In genomic region chr2:231379266-231380215, GRCh38 we compare ENCODE assay signal across 24 cellular contexts. TPM values are rescaled to one million over a fixed set of nuclear protein-coding genes. Genes with fewer than 3 reads are reported as not detected.
A peak's percentile ranks its signal among the peaks of the same experiment; 100 is the strongest.
DNase-seq lines count a peak whose midpoint lies in the region; FAIRE-seq and TF ChIP-seq lines count a peak whose summit lies in the region.
"Had no signal": no experiment of that assay in that cellular context is flagged by ENCODE, and none has a peak within 500 bp of the region (broad histone marks: within the 10 kb centered on the region; RNA-seq: fewer than 3 reads in every experiment).

No MANE protein-coding gene starts in this region.

- peak overlapping the region; percentile 46 for H2BK5ac ChIP-seq in mesendoderm (ENCODE audit: low read length)

- TF ChIP-seq CTCF in mammary epithelial cell (conservative IDR thresholded peaks at IDR 0.05 in 1 of 2, IDR thresholded peaks at IDR 0.05 in 1 of 2; ENCODE audit: extremely low read depth in 1 of 2, insufficient read depth in 1 of 2, low read depth in 1 of 2, low read length in 2 of 2) (no peak), MCF 10A (IDR thresholded peaks at IDR 0.05; ENCODE audit: unreplicated experiment) (no peak), endodermal cell (conservative IDR thresholded peaks at IDR 0.05) (no peak), transverse colon (IDR thresholded peaks at IDR 0.05) (no peak), progenitor cell of endocrine pancreas (IDR thresholded peaks at IDR 0.05; ENCODE audit: unreplicated experiment) (no peak)

- peak overlapping the region; percentile 97 for H2AK5ac ChIP-seq in mesendoderm (ENCODE audit: low read length)

- H2BK120ac ChIP-seq in mesendoderm (ENCODE audit: low read depth, low read length): no peak overlapping the region

- POLR2A ChIA-PET in MCF 10A (lab: Yijun Ruan, JAX): no interaction called here

- no peak overlapping the region for H3K4me2 ChIP-seq in mammary epithelial cell (ENCODE audit: insufficient read depth, low read depth, low read length)
- no peak overlapping the region for H3K4me2 ChIP-seq in mesendoderm (ENCODE audit: low read length)

- intact Hi-C loops in mammary epithelial cell (cut with micrococcal nuclease): no loop called here
- intact Hi-C loops in MCF 10A (cut with micrococcal nuclease): no loop called here
- intact Hi-C loops in transverse colon (cut with DNase I; ENCODE audit: low total_unique reads): no loop called here

- in situ Hi-C loops in mammary epithelial cell (cut with MboI; ENCODE audit: low sequenced_read_pairs in 2 of 2): no loop called here
- in situ Hi-C loops in transverse colon (cut with MboI; ENCODE audit: low pct_ligation_motif_present in 1 of 4, low pct_unique_long_range_greater_than_20kb in 1 of 4, low sequenced_read_pairs in 3 of 4): no loop called here

- H3K4ac ChIP-seq in mesendoderm (ENCODE audit: low read depth, low read length): peak overlapping the region; percentile 60

- H3K23ac ChIP-seq in mesendoderm (ENCODE audit: low read length): no peak overlapping the region

- H3K27me3 ChIP-seq in mammary epithelial cell (ENCODE audit: insufficient read depth, low read length): no peaks in the 10 kb centered on the region
- H3K27me3 ChIP-seq in endodermal cell (ENCODE audit: control insufficient read depth, insufficient read depth, low read length, poor library complexity, severe bottlenecking): no peaks in the 10 kb centered on the region
- H3K27me3 ChIP-seq in mesendoderm (ENCODE audit: insufficient read depth, low read length, poor library complexity): no peaks in the 10 kb centered on the region
- no peaks in the 10 kb centered on the region for H3K27me3 ChIP-seq in transverse colon
- H3K27me3 ChIP-seq: brain microvascular endothelial cell, uterus had no signal

- H3K4me1 Mint-ChIP-seq in MCF 10A (ENCODE audit: insufficient read depth, unreplicated experiment) (peaks cover 6% of the 10 kb centered on the region), endodermal cell (peaks cover 30% of the 10 kb centered on the region), progenitor cell of endocrine pancreas (ENCODE audit: low read depth) (peaks cover 16% of the 10 kb centered on the region)
- H3K4me1 Mint-ChIP-seq: activated CD4-positive, alpha-beta memory T cell treated with anti-CD3 and anti-CD28 coated beads, Interleukin-2, amount 10 ng/mL, durations not matched to agents 7 days and 5 days; activated naive CD4-positive, alpha-beta T cell treated with anti-CD3 and anti-CD28 coated beads, Interleukin-2, amount 50 U/mL, for 24 hours; T-cell had no signal

- no TSS peak for BruUV-seq in mammary epithelial cell (replicated peaks; lab: Mats Ljungman, UMichigan)
- no TSS peak for BruUV-seq in MCF 10A (replicated peaks; lab: Mats Ljungman, UMichigan)

- H3K79me2 ChIP-seq in mammary epithelial cell (ENCODE audit: insufficient read depth, low read length): no peaks in the 10 kb centered on the region
- H3K79me2 ChIP-seq in mesendoderm (ENCODE audit: control insufficient read depth, insufficient read depth, low read length): no peaks in the 10 kb centered on the region

- CTCF ChIA-PET in mammary epithelial cell (lab: Charles Lee; ENCODE audit: low non-redundant PET): no interaction called here
- CTCF ChIA-PET in MCF 10A (lab: Yijun Ruan, JAX): no interaction called here

- H4K20me1 ChIP-seq in mammary epithelial cell (ENCODE audit: insufficient read depth, low read length): no peaks in the 10 kb centered on the region

- WGBS in mammary epithelial cell (ENCODE audit: low coverage, missing lambda C conversion rate): 93% methylated on average over 15 of the region's 21 CpGs
- 88 to 89% methylated on average over 12 to 21 of the region's 21 CpGs for WGBS in endodermal cell (ENCODE audit: insufficient coverage in 1 of 2, insufficient read length in 1 of 2), 2 experiments
- no CpG with 5 or more reads among the region's 21 CpGs for WGBS in mesendoderm (ENCODE audit: extremely low coverage, insufficient coverage, low lambda C conversion rate)
- WGBS in transverse colon (ENCODE audit: low coverage in 1 of 2), 2 donors: 37 to 72% methylated on average over 7 to 21 of the region's 21 CpGs

- TF ChIP-seq POLR2A in transverse colon (IDR thresholded peaks at IDR 0.05) (no peak), GM12892 (IDR thresholded peaks at IDR 0.05; ENCODE audit: low read depth, low read length) (no peak)

- no peak for FAIRE-seq in GM12892 (lab: Jason Lieb, UNC)
- FAIRE-seq: GM18507 had no signal

- dilution Hi-C loops in mammary epithelial cell (cut with HindIII; ENCODE audit: low sequenced_read_pairs): no loop called here

- TF ChIP-seq EP300 in transverse colon (IDR thresholded peaks at IDR 0.05; ENCODE audit: low read depth): peak; percentile 14

- DNase-seq in mammary epithelial cell (peak; percentile 27), MCF 10A (ENCODE audit: unreplicated experiment) (no peak), endodermal cell (no peak), mesendoderm (peak; percentile 50), transverse colon (peak; percentile 71), NCI-H146 (lab: John Stamatoyannopoulos, UW) (no peak), GM12892 (ENCODE audit: insufficient read length) (no peak), progenitor cell of endocrine pancreas (ENCODE audit: low spot score, unreplicated experiment) (no peak)
- DNase-seq: activated CD4-positive, alpha-beta memory T cell treated with anti-CD3 and anti-CD28 coated beads, Interleukin-2, amount 10 ng/mL, durations not matched to agents 7 days and 5 days; activated T-cell treated with anti-CD3 and anti-CD28 coated beads, Interleukin-2, amount 50 U/mL, for 4 hours; brain microvascular endothelial cell; DMS53; effector CD8-positive, alpha-beta T cell; HCEC 1CT; NCI-H2227 treated with DMSO at 0.1 percent for 48 hours; stimulated activated CD4-positive, alpha-beta T cell treated with anti-CD3 and anti-CD28 coated beads, Interleukin-12 subunit alpha, Interleukin-12 subunit beta, amount 100 ng/mL, for 4 hours; T-cell; uterus had no signal

- H3K4me3 ChIP-seq in mammary epithelial cell (replicated peaks in 1 of 3; ENCODE audit: insufficient read depth in 1 of 3, low read depth in 2 of 3, low read length in 3 of 3) (no peak overlapping the region), endodermal cell (ENCODE audit: low read length) (no peak overlapping the region), mesendoderm (ENCODE audit: low read length) (no peak overlapping the region), transverse colon (no peak overlapping the region)
- H3K4me3 ChIP-seq: uterus had no signal

- peak overlapping the region; percentile 77 for H3K56ac ChIP-seq in mesendoderm (ENCODE audit: low read length)

- no peak overlapping the region for H4K5ac ChIP-seq in mesendoderm (ENCODE audit: low read length)

- H3K4me3 Mint-ChIP-seq in MCF 10A (ENCODE audit: unreplicated experiment) (no peak overlapping the region), endodermal cell (no peak overlapping the region), progenitor cell of endocrine pancreas (ENCODE audit: low read depth) (no peak overlapping the region)
- H3K4me3 Mint-ChIP-seq: activated CD4-positive, alpha-beta memory T cell treated with anti-CD3 and anti-CD28 coated beads, Interleukin-2, amount 10 ng/mL, durations not matched to agents 7 days and 5 days; activated naive CD4-positive, alpha-beta T cell treated with anti-CD3 and anti-CD28 coated beads, Interleukin-2, amount 50 U/mL, for 24 hours; activated T-cell treated with anti-CD3 and anti-CD28 coated beads, Interleukin-2, amount 50 U/mL, for 4 hours; CD14-positive monocyte; nephron; stimulated activated memory B cell treated with anti-CD40 and anti-IgM and Interleukin-4, amounts not matched to agents 10 μg/mL and 1 μg/mL and 100 μg/mL, for 72 hours; T-cell had no signal

- no peak overlapping the region for H3K27ac Mint-ChIP-seq in MCF 10A (ENCODE audit: low read depth, unreplicated experiment)
- peak overlapping the region; percentile 64 for H3K27ac Mint-ChIP-seq in endodermal cell
- no peak overlapping the region for H3K27ac Mint-ChIP-seq in progenitor cell of endocrine pancreas
- H3K27ac Mint-ChIP-seq: activated CD4-positive, alpha-beta memory T cell treated with anti-CD3 and anti-CD28 coated beads, Interleukin-2, amount 10 ng/mL, durations not matched to agents 7 days and 5 days; activated naive CD4-positive, alpha-beta T cell treated with anti-CD3 and anti-CD28 coated beads, Interleukin-2, amount 50 U/mL, for 24 hours; nephron; stimulated activated memory B cell treated with anti-CD40 and anti-IgM and Interleukin-4, amounts not matched to agents 10 μg/mL and 1 μg/mL and 100 μg/mL, for 72 hours; T-cell had no signal

- H3K36me3 ChIP-seq in mammary epithelial cell (ENCODE audit: insufficient read depth, low read length): no peaks in the 10 kb centered on the region
- H3K36me3 ChIP-seq in endodermal cell (ENCODE audit: control insufficient read depth, insufficient read depth, low read length): no peaks in the 10 kb centered on the region
- no peaks in the 10 kb centered on the region for H3K36me3 ChIP-seq in mesendoderm (ENCODE audit: control insufficient read depth, insufficient read depth, low read length)
- no peaks in the 10 kb centered on the region for H3K36me3 ChIP-seq in transverse colon
- H3K36me3 ChIP-seq: brain microvascular endothelial cell, uterus had no signal

- H3K79me1 ChIP-seq in mesendoderm (ENCODE audit: low read length): no peaks in the 10 kb centered on the region

- H3K4me1 ChIP-seq in mammary epithelial cell (ENCODE audit: insufficient read depth, low read length) (no peaks in the 10 kb centered on the region), endodermal cell (ENCODE audit: control insufficient read depth, insufficient read depth, low read length) (peaks cover 7% of the 10 kb centered on the region), mesendoderm (ENCODE audit: control insufficient read depth, low read depth, low read length) (peaks cover 13% of the 10 kb centered on the region), transverse colon (peaks cover 0 to 38% (median 30%) of the 10 kb centered on the region in 4 donors)
- H3K4me1 ChIP-seq: uterus had no signal

- H2BK15ac ChIP-seq in mesendoderm (replicated peaks; ENCODE audit: low read depth): no peak overlapping the region

- no peak overlapping the region for H3K27ac ChIP-seq in mammary epithelial cell (ENCODE audit: insufficient read depth, low read depth, low read length)
- no peak overlapping the region for H3K27ac ChIP-seq in endodermal cell (ENCODE audit: low read depth, low read length)
- H3K27ac ChIP-seq in mesendoderm (ENCODE audit: low read depth, low read length): no peak overlapping the region
- peak overlapping the region in 3 of 4 donors; percentile 66 to 77 (median 76) for H3K27ac ChIP-seq in transverse colon
- H3K27ac ChIP-seq: brain microvascular endothelial cell, uterus had no signal

- H3K27me3 Mint-ChIP-seq in MCF 10A (ENCODE audit: insufficient read depth, unreplicated experiment) (no peaks in the 10 kb centered on the region), endodermal cell (ENCODE audit: insufficient read depth) (no peaks in the 10 kb centered on the region), progenitor cell of endocrine pancreas (peaks cover 22% of the 10 kb centered on the region)
- H3K27me3 Mint-ChIP-seq: activated naive CD4-positive, alpha-beta T cell treated with anti-CD3 and anti-CD28 coated beads, Interleukin-2, amount 50 U/mL, for 24 hours had no signal

- peaks cover 5% of the 10 kb centered on the region for H3K9me3 ChIP-seq in mammary epithelial cell (replicated peaks; ENCODE audit: insufficient read depth, low read length)
- H3K9me3 ChIP-seq in endodermal cell (ENCODE audit: control insufficient read depth, low read length): peaks cover under 1% of the 10 kb centered on the region
- no peaks in the 10 kb centered on the region for H3K9me3 ChIP-seq in transverse colon

- no peak overlapping the region for H3K9ac ChIP-seq in mammary epithelial cell (ENCODE audit: insufficient read depth, low read length)
- H3K9ac ChIP-seq in endodermal cell (ENCODE audit: extremely low read depth, low read length, poor library complexity, severe bottlenecking): no peak overlapping the region
- H3K9ac ChIP-seq in mesendoderm (ENCODE audit: low read length): no peak overlapping the region

- no peak overlapping the region for H4K8ac ChIP-seq in mesendoderm (ENCODE audit: low read depth, low read length)

- H3K18ac ChIP-seq in mesendoderm (ENCODE audit: low read length): no peak overlapping the region

- no peaks in the 10 kb centered on the region for H3K9me3 Mint-ChIP-seq in MCF 10A (ENCODE audit: unreplicated experiment)
- H3K9me3 Mint-ChIP-seq in endodermal cell: peaks cover 7% of the 10 kb centered on the region
- no peaks in the 10 kb centered on the region for H3K9me3 Mint-ChIP-seq in progenitor cell of endocrine pancreas (ENCODE audit: low read depth)
- H3K9me3 Mint-ChIP-seq: activated CD4-positive, alpha-beta memory T cell treated with anti-CD3 and anti-CD28 coated beads, Interleukin-2, amount 10 ng/mL, durations not matched to agents 7 days and 5 days; activated naive CD4-positive, alpha-beta T cell treated with anti-CD3 and anti-CD28 coated beads, Interleukin-2, amount 50 U/mL, for 24 hours; activated T-cell treated with anti-CD3 and anti-CD28 coated beads, Interleukin-2, amount 50 U/mL, for 4 hours; stimulated activated memory B cell treated with anti-CD40 and anti-IgM and Interleukin-4, amounts not matched to agents 10 μg/mL and 1 μg/mL and 100 μg/mL, for 72 hours had no signal

- no peaks in the 10 kb centered on the region for H3K36me3 Mint-ChIP-seq in MCF 10A (ENCODE audit: insufficient read depth, unreplicated experiment)
- H3K36me3 Mint-ChIP-seq in endodermal cell (ENCODE audit: low read depth): no peaks in the 10 kb centered on the region
- H3K36me3 Mint-ChIP-seq in progenitor cell of endocrine pancreas (ENCODE audit: insufficient read depth): peaks cover 1% of the 10 kb centered on the region
- H3K36me3 Mint-ChIP-seq: activated naive CD4-positive, alpha-beta T cell treated with anti-CD3 and anti-CD28 coated beads, Interleukin-2, amount 50 U/mL, for 24 hours; stimulated activated memory B cell treated with anti-CD40 and anti-IgM and Interleukin-4, amounts not matched to agents 10 μg/mL and 1 μg/mL and 100 μg/mL, for 72 hours; T-cell had no signal

- no peak overlapping the region for H2AFZ ChIP-seq in mammary epithelial cell (ENCODE audit: low read depth, low read length)

RNA-seq across cellular contexts. Expression of gene B3GNT7, which starts 16.0 kb away (rescaled TPM):
- total RNA-seq in mammary epithelial cell (1 to 10 TPM in 1 of 2 donors, under 1 TPM in 1; 0.61 to 7.3 TPM), MCF 10A (2022) (not detected in 2 replicates), endodermal cell (10 to 100 TPM; 13.0 to 32.3 TPM), transverse colon (100 to 1,000 TPM in 1 of 4 donors, 10 to 100 TPM in 3; 41.8 to 113 (median 55.2) TPM), progenitor cell of endocrine pancreas (6.5 and 7.6 TPM in 2 replicates)
- 0.19 TPM for polyA plus RNA-seq in mammary epithelial cell
- not detected for polyA minus RNA-seq in mammary epithelial cell
- 5.7 TPM for polyA plus RNA-seq in endodermal cell (2013, experiment 1 of 2)
- polyA plus RNA-seq in endodermal cell (2013, experiment 2 of 2): 3.7 TPM
- polyA plus RNA-seq in mesendoderm (2013, experiment 1 of 2): 121 TPM
- 118 TPM for polyA plus RNA-seq in mesendoderm (2013, experiment 2 of 2)
- 1.5 TPM for polyA plus RNA-seq in GM12892 (2012; ENCODE audit: missing spikeins)
- total RNA-seq: A673 had no signal
- polyA plus RNA-seq: CD14-positive monocyte had no signal

Comparison
In these comparisons a context has a peak if more than half of its experiments do, and no peak if none do; other contexts are left out.
1. DNase-seq: peak in mammary epithelial cell (single experiment), mesendoderm (single experiment) and transverse colon (single experiment); none in MCF 10A (single experiment), endodermal cell (single experiment), NCI-H146 (single experiment), GM12892 (single experiment) and progenitor cell of endocrine pancreas (single experiment).
2. H3K27ac ChIP-seq: peak in transverse colon (3 of 4); none in mammary epithelial cell (single experiment), endodermal cell (single experiment) and mesendoderm (single experiment).